In the genomic region with DNA sequence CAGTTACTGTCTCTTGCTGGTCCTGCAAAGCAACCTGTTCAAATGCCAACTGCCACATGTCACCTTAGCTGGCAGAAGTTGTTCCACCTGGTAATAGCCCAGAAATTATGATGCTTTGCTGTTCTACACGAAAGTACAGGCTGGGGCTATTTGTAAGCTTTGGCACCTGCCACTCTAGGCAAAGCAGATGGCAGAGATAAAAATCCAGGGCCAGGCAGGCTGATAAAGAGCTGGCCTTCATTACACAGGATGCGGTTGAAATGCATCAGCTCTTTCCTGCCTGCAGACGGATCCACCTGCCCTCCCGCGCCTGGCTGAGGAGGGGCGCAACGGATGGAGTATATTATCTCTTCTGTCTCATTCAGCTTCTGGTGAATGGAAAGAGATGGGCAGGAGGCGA, we compare ENCODE assay signal across 8 cellular contexts. TPM values are rescaled to one million over a fixed set of nuclear protein-coding genes. Genes with fewer than 3 reads are reported as not detected.
DNase-seq lines count a peak whose midpoint lies in the region; ATAC-seq and TF ChIP-seq lines count a peak whose summit lies in the region.

No MANE protein-coding gene starts in this region.

- H3K9me3 ChIP-seq in DOHH2 (ENCODE audit: control insufficient read depth, insufficient read depth, low read length) (peaks cover 4% of the 10 kb centered on the region; the same call in 1 of the 2 replicates), mucosa of descending colon (no peaks in the 10 kb centered on the region), ovary (no peaks in the 10 kb centered on the region)

- H3K4me1 ChIP-seq in DOHH2 (ENCODE audit: control insufficient read depth, low read length) (peaks cover 53% of the 10 kb centered on the region), mucosa of descending colon (ENCODE audit: low read depth) (peaks cover 4% of the 10 kb centered on the region), ovary (ENCODE audit: insufficient read depth) (no peaks in the 10 kb centered on the region)

- no peak for TF ChIP-seq EP300 in ovary (IDR thresholded peaks at IDR 0.05)

- POLR2A ChIA-PET in GM10248 (lab: Yijun Ruan, JAX): no interaction called here

- H3K9me2 ChIP-seq in DOHH2 (replicated peaks; ENCODE audit: control insufficient read depth, low read length): no peaks in the 10 kb centered on the region

- no peaks in the 10 kb centered on the region for H3K36me3 ChIP-seq in DOHH2 (ENCODE audit: control insufficient read depth, low read length)
- no peaks in the 10 kb centered on the region for H3K36me3 ChIP-seq in mucosa of descending colon (ENCODE audit: low read depth)
- no peaks in the 10 kb centered on the region for H3K36me3 ChIP-seq in ovary

- H3K27me3 ChIP-seq in DOHH2 (ENCODE audit: control insufficient read depth, low read length) (no peaks in the 10 kb centered on the region), ovary (no peaks in the 10 kb centered on the region)

- TF ChIP-seq CTCF in DOHH2 (IDR thresholded peaks at IDR 0.05; ENCODE audit: low read depth, low read length, poor library complexity, severe bottlenecking): no peak
- TF ChIP-seq CTCF in mucosa of descending colon (IDR thresholded peaks at IDR 0.05): no peak
- no peak for TF ChIP-seq CTCF in ovary (IDR thresholded peaks at IDR 0.05)
- TF ChIP-seq CTCF in GM10248 (IDR thresholded peaks at IDR 0.05; ENCODE audit: control extremely low read depth, extremely low read depth, low read depth, missing control alignments): no peak

- no peaks in the 10 kb centered on the region for H3K79me2 ChIP-seq in DOHH2 (ENCODE audit: control insufficient read depth, low read length)

- H4K20me1 ChIP-seq in DOHH2 (ENCODE audit: control insufficient read depth, insufficient read depth, low read depth, low read length): no peaks in the 10 kb centered on the region

- H3K4me3 ChIP-seq in DOHH2 (ENCODE audit: low read length): peak overlapping the region; percentile 57
- H3K4me3 ChIP-seq in mucosa of descending colon: no peak overlapping the region
- no peak overlapping the region for H3K4me3 ChIP-seq in ovary

- 5 to 10% (median 7%) methylated on average over 8 of the region's 8 CpGs for WGBS in ovary, 3 donors

- H3K27ac ChIP-seq in DOHH2 (ENCODE audit: low read depth, low read length) (peak overlapping the region; percentile 78), ovary (no peak overlapping the region)

- CTCF ChIA-PET in GM10248 (lab: Yijun Ruan, JAX): interaction anchor here (0.9 to 1.1 kb wide), 4 partner anchors 9 to 194 kb away, joined by 3 to 5 read pairs (median 4); no protein-coding TSS in a partner anchor

- DNase-seq in NCI-H69 (lab: John Stamatoyannopoulos, UW) (peak; percentile 44), mucosa of descending colon (peak; percentile 24 to 69 (median 45)), ovary (no peak), SKM-1 treated with dmso at 0.1 percent for 144 hours (lab: John Stamatoyannopoulos, UW; ENCODE audit: unreplicated experiment) (no peak), GM10248 (ENCODE audit: extremely low spot score) (no peak)
- DNase-seq in activated CD8-positive, alpha-beta memory T cell treated with anti-CD3 and anti-CD28 coated beads, Interleukin-2, amount 50 U/mL, for 4 hours: peak; percentile 41

- TF ChIP-seq POLR2A in ovary (IDR thresholded peaks at IDR 0.05): no peak

- intact Hi-C loops in mucosa of descending colon (cut with DNase I, micrococcal nuclease) (no loop called here), ovary (cut with DNase I) (loop anchor here in 3 of 4 donors (10.0 kb wide), 3 partner anchors 191 to 281 kb away; no protein-coding TSS in a partner anchor)

- ATAC-seq in mucosa of descending colon (peak; percentile 75), GM18498 (IDR thresholded peaks at IDR 0.05; ENCODE audit: unreplicated experiment) (no peak)

- 0 out of 2 replicates have a peak, but pooled peaks cover 2% of the 10 kb centered on the region for H3F3A ChIP-seq in DOHH2 (ENCODE audit: control insufficient read depth, insufficient read depth)

- H3K4me2 ChIP-seq in DOHH2 (ENCODE audit: low read length): peak overlapping the region; percentile 79

RNA-seq across cellular contexts. Expression of gene KDM8, which starts 29.3 kb away (rescaled TPM):
- total RNA-seq in mucosa of descending colon (10 to 100 TPM in 1 of 3 donors, 1 to 10 TPM in 2; 8.7 to 12.9 (median 8.9) TPM), ovary (10 to 100 TPM in 1 of 7 donors, 1 to 10 TPM in 6; 3.8 to 11.0 (median 7.2) TPM)
- 1 to 10 TPM; 3.7 to 5.0 TPM for polyA plus RNA-seq in ovary

Comparison
In these comparisons a context has a peak if more than half of its experiments do, and no peak if none do; other contexts are left out.
1. DNase-seq: peak in NCI-H69 (single experiment), activated CD8-positive, alpha-beta memory T cell treated with anti-CD3 and anti-CD28 coated beads, Interleukin-2, amount 50 U/mL, for 4 hours (single experiment) and mucosa of descending colon (3 of 3); none in ovary (0 of 5), SKM-1 treated with dmso at 0.1 percent for 144 hours (single experiment) and GM10248 (single experiment).
2. intact Hi-C loops: an anchor here in ovary (10.0 kb wide); none called in mucosa of descending colon.